Comparison of ENCODE assay signal across 1 cellular context in the genomic region with DNA sequence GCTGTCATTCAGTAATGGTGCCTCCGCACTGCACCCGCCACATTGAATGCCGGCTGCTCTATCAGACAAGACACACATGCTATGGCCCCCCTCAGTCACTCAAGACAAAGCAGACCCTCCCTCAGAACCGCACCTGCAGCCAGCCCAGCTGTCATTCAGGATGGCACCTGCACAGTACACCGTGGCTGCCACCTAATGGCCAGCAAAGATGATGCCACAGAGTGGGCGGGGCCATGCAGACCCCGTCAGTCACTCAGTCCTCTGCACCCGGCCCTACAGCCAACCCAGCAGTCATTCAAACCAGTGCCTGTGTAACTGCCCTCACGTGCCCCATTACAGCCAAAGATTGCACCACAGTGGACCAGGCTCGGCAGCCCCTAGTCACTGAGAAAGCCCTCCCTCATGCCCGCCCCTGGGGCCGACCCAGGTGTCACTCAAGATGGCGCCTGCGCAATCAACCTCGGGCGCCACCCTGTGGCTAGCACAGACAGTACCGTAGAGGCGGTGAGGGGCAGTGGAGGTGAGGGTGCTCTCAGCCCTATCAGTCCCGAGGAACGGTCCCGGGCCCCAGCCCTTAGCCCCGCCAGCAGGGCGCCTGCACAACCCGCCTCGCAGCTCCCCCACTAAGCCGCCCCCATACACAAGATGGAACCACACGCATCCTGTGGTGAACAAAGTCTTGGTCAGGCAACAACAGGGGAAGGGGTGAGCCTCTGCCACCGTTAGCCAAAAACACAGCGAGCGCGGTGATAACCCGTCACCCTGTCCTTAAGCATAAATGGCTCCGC.
TF ChIP-seq lines count a peak whose summit lies in the region.

No MANE protein-coding gene starts in this region.

TF ChIP-seq in HEK293T, 16 proteins besides CTCF, POLR2A, EP300 and RAD21 (continued from another document):
- TF ChIP-seq NFRKB (IDR thresholded peaks at IDR 0.05) (no peak), ARNT (IDR thresholded peaks at IDR 0.05) (no peak), TARDBP (IDR thresholded peaks at IDR 0.05) (no peak), CTBP1 (IDR thresholded peaks at IDR 0.05; ENCODE audit: borderline replicate concordance) (no peak), BHLHE40 (IDR thresholded peaks at IDR 0.05; ENCODE audit: borderline replicate concordance) (no peak)
- TF ChIP-seq, protein P1, sequence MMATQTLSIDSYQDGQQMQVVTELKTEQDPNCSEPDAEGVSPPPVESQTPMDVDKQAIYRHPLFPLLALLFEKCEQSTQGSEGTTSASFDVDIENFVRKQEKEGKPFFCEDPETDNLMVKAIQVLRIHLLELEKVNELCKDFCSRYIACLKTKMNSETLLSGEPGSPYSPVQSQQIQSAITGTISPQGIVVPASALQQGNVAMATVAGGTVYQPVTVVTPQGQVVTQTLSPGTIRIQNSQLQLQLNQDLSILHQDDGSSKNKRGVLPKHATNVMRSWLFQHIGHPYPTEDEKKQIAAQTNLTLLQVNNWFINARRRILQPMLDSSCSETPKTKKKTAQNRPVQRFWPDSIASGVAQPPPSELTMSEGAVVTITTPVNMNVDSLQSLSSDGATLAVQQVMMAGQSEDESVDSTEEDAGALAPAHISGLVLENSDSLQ (IDR thresholded peaks at IDR 0.05): no peak
